9 cellular contexts compared by ENCODE assay signal in genomic region chr15:78065284-78065872, GRCh38. TPM values are rescaled to one million over a fixed set of nuclear protein-coding genes. Genes with fewer than 3 reads are reported as not detected.
DNase-seq lines count a peak whose midpoint lies in the region; ATAC-seq lines count a peak whose summit lies in the region.
"Had no signal": no experiment of that assay in that cellular context is flagged by ENCODE, and none has a peak within 500 bp of the region (broad histone marks: within the 10 kb centered on the region; RNA-seq: fewer than 3 reads in every experiment).

No MANE protein-coding gene starts in this region.

- peak overlapping the region; percentile 92 for H3K27ac ChIP-seq in adipose tissue (ENCODE audit: low read depth, low read length)

- no peak for ATAC-seq in stimulated activated naive B cell treated with anti-CD40 and anti-IgM and Interleukin-4, amounts not matched to agents 10 μg/mL and 1 μg/mL and 100 μg/mL, for 72 hours (replicated peaks)
- no peak for ATAC-seq in HG02884 (IDR thresholded peaks at IDR 0.05; ENCODE audit: unreplicated experiment)
- no peak for ATAC-seq in HG02938 (IDR thresholded peaks at IDR 0.05; ENCODE audit: unreplicated experiment)
- no peak for ATAC-seq in GM18909 (IDR thresholded peaks at IDR 0.05; ENCODE audit: poor library complexity, unreplicated experiment)

- peak overlapping the region; percentile 76 for H3K27ac Mint-ChIP-seq in stimulated activated naive B cell treated with anti-CD40 and anti-IgM and Interleukin-4, amounts not matched to agents 10 μg/mL and 1 μg/mL and 100 μg/mL, for 72 hours

- DNase-seq in A172 (ENCODE audit: low spot score): peak; percentile 92
- peak; percentile 97 for DNase-seq in HS-5 (ENCODE audit: low read depth)
- peak; percentile 36 to 48 for DNase-seq in hippocampal formation (lab: John Stamatoyannopoulos, UW)
- no peak for DNase-seq in stimulated activated naive B cell treated with anti-CD40 and anti-IgM and Interleukin-4, amounts not matched to agents 10 μg/mL and 1 μg/mL and 100 μg/mL, for 72 hours

- no peaks in the 10 kb centered on the region for H3K9me3 Mint-ChIP-seq in stimulated activated naive B cell treated with anti-CD40 and anti-IgM and Interleukin-4, amounts not matched to agents 10 μg/mL and 1 μg/mL and 100 μg/mL, for 72 hours
- H3K9me3 Mint-ChIP-seq: activated naive CD4-positive, alpha-beta T cell treated with anti-CD3 and anti-CD28 coated beads, Interleukin-2, amount 50 U/mL, for 72 hours had no signal

- H3K27me3 Mint-ChIP-seq in stimulated activated naive B cell treated with anti-CD40 and anti-IgM and Interleukin-4, amounts not matched to agents 10 μg/mL and 1 μg/mL and 100 μg/mL, for 72 hours: no peaks in the 10 kb centered on the region

- H3K36me3 Mint-ChIP-seq in stimulated activated naive B cell treated with anti-CD40 and anti-IgM and Interleukin-4, amounts not matched to agents 10 μg/mL and 1 μg/mL and 100 μg/mL, for 72 hours: peaks cover 0 to 1% of the 10 kb centered on the region in 2 donors
- H3K36me3 Mint-ChIP-seq: activated naive CD4-positive, alpha-beta T cell treated with anti-CD3 and anti-CD28 coated beads, Interleukin-2, amount 50 U/mL, for 72 hours had no signal

- WGBS in adipose tissue, 3 donors: 18 to 41% (median 22%) methylated on average over 5 of the region's 5 CpGs

- peaks cover 9 to 39% of the 10 kb centered on the region in 2 donors for H3K4me1 Mint-ChIP-seq in stimulated activated naive B cell treated with anti-CD40 and anti-IgM and Interleukin-4, amounts not matched to agents 10 μg/mL and 1 μg/mL and 100 μg/mL, for 72 hours

- H3K4me3 Mint-ChIP-seq in stimulated activated naive B cell treated with anti-CD40 and anti-IgM and Interleukin-4, amounts not matched to agents 10 μg/mL and 1 μg/mL and 100 μg/mL, for 72 hours: peak overlapping the region in 1 of 2 donors; percentile 38

RNA-seq across cellular contexts. Expression of gene TBC1D2B, which starts 12.1 kb away (rescaled TPM):
- 14.5 and 14.9 TPM in 2 replicates for total RNA-seq in A172 (2014; rRNA removed; shearing (Covaris generic))
- polyA plus RNA-seq in adipose tissue: 10 to 100 TPM; 19.0 to 47.3 (median 24.4) TPM

RNA-seq across cellular contexts. Expression of gene SH2D7, which starts 27.0 kb away (rescaled TPM):
- not detected in 2 replicates for total RNA-seq in A172 (2014; rRNA removed; shearing (Covaris generic))
- under 1 TPM in 1 of 3 donors, not detected in 2; 0.02 TPM for polyA plus RNA-seq in adipose tissue
- total RNA-seq: activated naive CD4-positive, alpha-beta T cell treated with anti-CD3 and anti-CD28 coated beads, Interleukin-2, amount 50 U/mL, for 72 hours had no signal
